In genomic region chr1:31822766-31823165, GRCh38 we compare ENCODE assay signal across 19 cellular contexts. TPM values are rescaled to one million over a fixed set of nuclear protein-coding genes. Genes with fewer than 3 reads are reported as not detected.
A peak's percentile ranks its signal among the peaks of the same experiment; 100 is the strongest.
DNase-seq lines count a peak whose midpoint lies in the region; ATAC-seq and TF ChIP-seq lines count a peak whose summit lies in the region.
"Had no signal": no experiment of that assay in that cellular context is flagged by ENCODE, and none has a peak within 500 bp of the region (broad histone marks: within the 10 kb centered on the region; RNA-seq: fewer than 3 reads in every experiment).

No MANE protein-coding gene starts in this region.

- H3K27ac Mint-ChIP-seq in activated T-helper 1 cell treated with anti-CD3 and anti-CD28 coated beads, Interleukin-12 subunit alpha, Interleukin-12 subunit beta, Interleukin-2, Interleukin-4 antibody, amounts not matched to agents 30 ng/mL and 10 ng/mL and 1 ng/mL, durations not matched to agents 14 hours and 24 hours and 36 hours: no peak overlapping the region
- H3K27ac Mint-ChIP-seq in activated CD4-positive, alpha-beta memory T cell treated with anti-CD3 and anti-CD28 coated beads for 36 hours: no peak overlapping the region
- H3K27ac Mint-ChIP-seq: nephron; stimulated activated naive B cell treated with anti-CD40 and anti-IgM and Interleukin-4, amounts not matched to agents 10 μg/mL and 1 μg/mL and 100 μg/mL, for 72 hours had no signal

- POLR2A ChIA-PET in activated CD4-positive, alpha-beta memory T cell treated with anti-CD3 and anti-CD28 coated beads for 36 hours (lab: Charles Lee): no interaction called here

- H3K4me3 ChIP-seq in DND-41 (ENCODE audit: low read depth in 1 of 2, low read length in 2 of 2): no peak overlapping the region
- H3K4me3 ChIP-seq in choroid plexus epithelial cell (ENCODE audit: low read depth, low read length): no peak overlapping the region
- H3K4me3 ChIP-seq: colonic mucosa, MG63, transverse colon had no signal

- TF ChIP-seq CTCF in DND-41 (IDR thresholded peaks at IDR 0.05; ENCODE audit: borderline replicate concordance, extremely low read depth, low read length, poor library complexity, severe bottlenecking) (no peak), choroid plexus epithelial cell (conservative IDR thresholded peaks at IDR 0.05; ENCODE audit: low read depth, low read length) (no peak)

- H3K36me3 ChIP-seq in DND-41 (ENCODE audit: insufficient read depth, low read length): no peaks in the 10 kb centered on the region
- H3K36me3 ChIP-seq: colonic mucosa, MG63, transverse colon had no signal

- H3K27me3 Mint-ChIP-seq in activated T-helper 1 cell treated with anti-CD3 and anti-CD28 coated beads, Interleukin-12 subunit alpha, Interleukin-12 subunit beta, Interleukin-2, Interleukin-4 antibody, amounts not matched to agents 30 ng/mL and 10 ng/mL and 1 ng/mL, durations not matched to agents 14 hours and 24 hours and 36 hours (ENCODE audit: insufficient read depth): no peaks in the 10 kb centered on the region
- H3K27me3 Mint-ChIP-seq in activated CD4-positive, alpha-beta memory T cell treated with anti-CD3 and anti-CD28 coated beads for 36 hours: no peaks in the 10 kb centered on the region
- H3K27me3 Mint-ChIP-seq: CD8-positive, alpha-beta memory T cell; stimulated activated naive B cell treated with anti-CD40 and anti-IgM and Interleukin-4, amounts not matched to agents 10 μg/mL and 1 μg/mL and 100 μg/mL, for 72 hours had no signal

- H3K27me3 ChIP-seq in DND-41 (ENCODE audit: insufficient read depth, low read length, poor library complexity): no peaks in the 10 kb centered on the region
- H3K27me3 ChIP-seq: colonic mucosa, MG63, transverse colon had no signal

- no peaks in the 10 kb centered on the region for H3K9me3 ChIP-seq in DND-41 (ENCODE audit: insufficient read depth, low read length, severe bottlenecking)
- H3K9me3 ChIP-seq: colonic mucosa, MG63, transverse colon had no signal

- H3K9me3 Mint-ChIP-seq in activated T-helper 1 cell treated with anti-CD3 and anti-CD28 coated beads, Interleukin-12 subunit alpha, Interleukin-12 subunit beta, Interleukin-2, Interleukin-4 antibody, amounts not matched to agents 30 ng/mL and 10 ng/mL and 1 ng/mL, durations not matched to agents 14 hours and 24 hours and 36 hours: no peaks in the 10 kb centered on the region
- H3K9me3 Mint-ChIP-seq in activated CD4-positive, alpha-beta memory T cell treated with anti-CD3 and anti-CD28 coated beads for 36 hours: no peaks in the 10 kb centered on the region
- H3K9me3 Mint-ChIP-seq: CD8-positive, alpha-beta memory T cell; immature natural killer cell; nephron; stimulated activated naive B cell treated with anti-CD40 and anti-IgM and Interleukin-4, amounts not matched to agents 10 μg/mL and 1 μg/mL and 100 μg/mL, for 72 hours had no signal

- ATAC-seq in DND-41 (ENCODE audit: insufficient read depth, low read depth) (no peak), GM18861 (IDR thresholded peaks at IDR 0.05; ENCODE audit: unreplicated experiment) (no peak), GM19324 (IDR thresholded peaks at IDR 0.05; ENCODE audit: low FRiP score, unreplicated experiment) (no peak)
- ATAC-seq: SK-N-SH treated with all-trans-retinoic acid at 6 μM for 48 hours; stimulated activated naive B cell treated with anti-CD40 and anti-IgM and Interleukin-4, amounts not matched to agents 10 μg/mL and 1 μg/mL and 100 μg/mL, for 72 hours had no signal

- intact Hi-C loops in activated T-helper 1 cell treated with anti-CD3 and anti-CD28 coated beads, Interleukin-12 subunit alpha, Interleukin-12 subunit beta, Interleukin-2, Interleukin-4 antibody, amounts not matched to agents 30 ng/mL and 10 ng/mL and 1 ng/mL, durations not matched to agents 14 hours and 24 hours and 36 hours (cut with micrococcal nuclease): no loop called here
- intact Hi-C loops in activated CD4-positive, alpha-beta memory T cell treated with anti-CD3 and anti-CD28 coated beads for 36 hours (cut with micrococcal nuclease): no loop called here

- H3K4me2 ChIP-seq in DND-41 (ENCODE audit: insufficient read depth, low read length): no peak overlapping the region

- CTCF ChIA-PET in activated CD4-positive, alpha-beta memory T cell treated with anti-CD3 and anti-CD28 coated beads for 36 hours (lab: Charles Lee): no interaction called here

- peaks cover 23% of the 10 kb centered on the region for H3K4me1 ChIP-seq in DND-41 (ENCODE audit: insufficient read depth, low read length)
- H3K4me1 ChIP-seq: colonic mucosa, transverse colon had no signal

- H3K4me3 Mint-ChIP-seq in activated T-helper 1 cell treated with anti-CD3 and anti-CD28 coated beads, Interleukin-12 subunit alpha, Interleukin-12 subunit beta, Interleukin-2, Interleukin-4 antibody, amounts not matched to agents 30 ng/mL and 10 ng/mL and 1 ng/mL, durations not matched to agents 14 hours and 24 hours and 36 hours: no peak overlapping the region
- no peak overlapping the region for H3K4me3 Mint-ChIP-seq in activated CD4-positive, alpha-beta memory T cell treated with anti-CD3 and anti-CD28 coated beads for 36 hours
- H3K4me3 Mint-ChIP-seq: immature natural killer cell; nephron; stimulated activated naive B cell treated with anti-CD40 and anti-IgM and Interleukin-4, amounts not matched to agents 10 μg/mL and 1 μg/mL and 100 μg/mL, for 72 hours had no signal

- no peaks in the 10 kb centered on the region for H4K20me1 ChIP-seq in DND-41 (ENCODE audit: insufficient read depth, low read length)

- peak overlapping the region; percentile 11; the same call in 1 of the 2 replicates for H3K27ac ChIP-seq in DND-41 (ENCODE audit: low read length)
- H3K27ac ChIP-seq: colonic mucosa, transverse colon had no signal

- H3K36me3 Mint-ChIP-seq in activated T-helper 1 cell treated with anti-CD3 and anti-CD28 coated beads, Interleukin-12 subunit alpha, Interleukin-12 subunit beta, Interleukin-2, Interleukin-4 antibody, amounts not matched to agents 30 ng/mL and 10 ng/mL and 1 ng/mL, durations not matched to agents 14 hours and 24 hours and 36 hours (ENCODE audit: low read depth): no peaks in the 10 kb centered on the region
- H3K36me3 Mint-ChIP-seq in activated CD4-positive, alpha-beta memory T cell treated with anti-CD3 and anti-CD28 coated beads for 36 hours: no peaks in the 10 kb centered on the region
- H3K36me3 Mint-ChIP-seq: CD8-positive, alpha-beta memory T cell; immature natural killer cell; stimulated activated naive B cell treated with anti-CD40 and anti-IgM and Interleukin-4, amounts not matched to agents 10 μg/mL and 1 μg/mL and 100 μg/mL, for 72 hours had no signal

- H2AFZ ChIP-seq in DND-41 (ENCODE audit: low read depth, low read length): no peak overlapping the region

- DNase-seq in DND-41 (no peak), choroid plexus epithelial cell (ENCODE audit: low read depth) (peak; percentile 21), iris pigment epithelial cell (ENCODE audit: low read depth) (peak; percentile 38), putamen (ENCODE audit: low spot score) (peak; percentile 85)
- DNase-seq in activated T-helper 1 cell treated with anti-CD3 and anti-CD28 coated beads, Interleukin-12 subunit alpha, Interleukin-12 subunit beta, Interleukin-2, Interleukin-4 antibody, amounts not matched to agents 30 ng/mL and 10 ng/mL and 1 ng/mL, durations not matched to agents 14 hours and 24 hours and 36 hours (ENCODE audit: low spot score): no peak
- DNase-seq in activated CD4-positive, alpha-beta memory T cell treated with anti-CD3 and anti-CD28 coated beads for 36 hours: no peak
- DNase-seq: activated naive CD4-positive, alpha-beta T cell; CD8-positive, alpha-beta memory T cell; colonic mucosa; immature natural killer cell; MG63; NCI-H1694 treated with DMSO at 0.1 percent for 48 hours; NCI-H446; stimulated activated naive B cell treated with anti-CD40 and anti-IgM and Interleukin-4, amounts not matched to agents 10 μg/mL and 1 μg/mL and 100 μg/mL, for 72 hours; transverse colon had no signal

- H3K9ac ChIP-seq in DND-41 (ENCODE audit: low read depth, low read length): no peak overlapping the region

- peaks cover 10% of the 10 kb centered on the region for H3K4me1 Mint-ChIP-seq in activated T-helper 1 cell treated with anti-CD3 and anti-CD28 coated beads, Interleukin-12 subunit alpha, Interleukin-12 subunit beta, Interleukin-2, Interleukin-4 antibody, amounts not matched to agents 30 ng/mL and 10 ng/mL and 1 ng/mL, durations not matched to agents 14 hours and 24 hours and 36 hours (ENCODE audit: low read depth)
- H3K4me1 Mint-ChIP-seq in activated CD4-positive, alpha-beta memory T cell treated with anti-CD3 and anti-CD28 coated beads for 36 hours (ENCODE audit: low read depth): peaks cover 14% of the 10 kb centered on the region
- H3K4me1 Mint-ChIP-seq: nephron had no signal

- H3K79me2 ChIP-seq in DND-41 (ENCODE audit: insufficient read depth, low read length): no peaks in the 10 kb centered on the region

RNA-seq across cellular contexts. Expression of gene SPOCD1, which starts 6.9 kb away (rescaled TPM):
- not detected in 2 replicates for total RNA-seq in activated T-helper 1 cell treated with anti-CD3 and anti-CD28 coated beads, Interleukin-12 subunit alpha, Interleukin-12 subunit beta, Interleukin-2, Interleukin-4 antibody, amounts not matched to agents 30 ng/mL and 10 ng/mL and 1 ng/mL, durations not matched to agents 14 hours and 24 hours and 36 hours
- total RNA-seq in activated CD4-positive, alpha-beta memory T cell treated with anti-CD3 and anti-CD28 coated beads for 36 hours: under 1 TPM; 0.73 to 0.78 TPM

RNA-seq across cellular contexts. Expression of gene ADGRB2, which starts 58.6 kb away (rescaled TPM):
- 0.13 and 0.29 TPM in 2 replicates for total RNA-seq in activated T-helper 1 cell treated with anti-CD3 and anti-CD28 coated beads, Interleukin-12 subunit alpha, Interleukin-12 subunit beta, Interleukin-2, Interleukin-4 antibody, amounts not matched to agents 30 ng/mL and 10 ng/mL and 1 ng/mL, durations not matched to agents 14 hours and 24 hours and 36 hours
- 1 to 10 TPM; 1.6 to 1.7 TPM for total RNA-seq in activated CD4-positive, alpha-beta memory T cell treated with anti-CD3 and anti-CD28 coated beads for 36 hours

Comparison
In these comparisons a context has a peak if more than half of its experiments do, and no peak if none do; other contexts are left out.
1. DNase-seq: peak in choroid plexus epithelial cell (single experiment), iris pigment epithelial cell (single experiment) and putamen (single experiment); none in DND-41 (single experiment), activated T-helper 1 cell treated with anti-CD3 and anti-CD28 coated beads, Interleukin-12 subunit alpha, Interleukin-12 subunit beta, Interleukin-2, Interleukin-4 antibody, amounts not matched to agents 30 ng/mL and 10 ng/mL and 1 ng/mL, durations not matched to agents 14 hours and 24 hours and 36 hours (single experiment) and activated CD4-positive, alpha-beta memory T cell treated with anti-CD3 and anti-CD28 coated beads for 36 hours (single experiment).